Comparison of ENCODE assay signal across 1 cellular context in genomic region chr5:981466-981865, GRCh38.
TF ChIP-seq lines count a peak whose summit lies in the region.

No MANE protein-coding gene starts in this region.

TF ChIP-seq in K562, 482 proteins besides CTCF, POLR2A, EP300 and RAD21 (continued from another document):
- TF ChIP-seq ZNF408 (CRISPR knock-in tag; IDR thresholded peaks at IDR 0.05; ENCODE audit: low read depth) (no peak), ASH1L (IDR thresholded peaks at IDR 0.05; ENCODE audit: borderline replicate concordance, low read depth, partially characterized antibody) (no peak), TAF7 (tag; IDR thresholded peaks at IDR 0.05) (no peak), PHB (CRISPR knock-in tag; IDR thresholded peaks at IDR 0.05) (no peak), ERF (CRISPR knock-in tag; IDR thresholded peaks at IDR 0.05) (no peak), ZSCAN32 (CRISPR knock-in tag; IDR thresholded peaks at IDR 0.05) (no peak), ZBTB7A (IDR thresholded peaks at IDR 0.05; ENCODE audit: borderline replicate concordance, control insufficient read depth, low read depth, low read length) (no peak), KLF1 (tag; IDR thresholded peaks at IDR 0.05) (no peak), CEBPG (CRISPR knock-in tag; IDR thresholded peaks at IDR 0.05) (no peak), CEBPG (tag; conservative IDR thresholded peaks at IDR 0.05 in 1 of 2, IDR thresholded peaks at IDR 0.05 in 1 of 2) (no peak), NRF1 (conservative IDR thresholded peaks at IDR 0.05 in 1 of 2, IDR thresholded peaks at IDR 0.05 in 1 of 2) (no peak), DACH1 (IDR thresholded peaks at IDR 0.05; ENCODE audit: partially characterized antibody) (no peak), TCFL5 (CRISPR knock-in tag; conservative IDR thresholded peaks at IDR 0.05) (no peak), E2F5 (CRISPR knock-in tag; IDR thresholded peaks at IDR 0.05) (no peak), ZNF174 (CRISPR knock-in tag; IDR thresholded peaks at IDR 0.05) (no peak), KHSRP (IDR thresholded peaks at IDR 0.05) (no peak)
TF ChIP-seq in K562: peak in this region for 0.
